ENCODE assay signal across 8 cellular contexts in genomic region chr16:89701425-89702406, GRCh38. TPM values are rescaled to one million over a fixed set of nuclear protein-coding genes. Genes with fewer than 3 reads are reported as not detected.
DNase-seq lines count a peak whose midpoint lies in the region; TF ChIP-seq lines count a peak whose summit lies in the region.

TSS of gene SPATA2L (minus strand) at chr16:89701705. CDS start at chr16:89701232, 473 bp downstream.

- H3K4me1 Mint-ChIP-seq in Calu3 (ENCODE audit: low read depth, unreplicated experiment): no peaks in the 10 kb centered on the region
- H3K4me1 Mint-ChIP-seq in mesothelial cell of epicardium: peaks cover 2% of the 10 kb centered on the region

- CTCF ChIA-PET in Calu3 (lab: Charles Lee): interaction anchor here (0.5 to 2.4 kb wide), 8 partner anchors 8 to 1343 kb away, joined by 3 to 17 read pairs (median 4); partner anchors contain the start of gene CDK10

- BruUV-seq in Calu3 (replicated peaks; lab: Mats Ljungman, UMichigan): no TSS peak

- H3K9me3 Mint-ChIP-seq in Calu3 (ENCODE audit: low read depth, unreplicated experiment) (no peaks in the 10 kb centered on the region), mesothelial cell of epicardium (no peaks in the 10 kb centered on the region)

- intact Hi-C loops in Calu3 (cut with micrococcal nuclease; ENCODE audit: unreplicated experiment): no loop called here

- TF ChIP-seq CTCF in Calu3 (IDR thresholded peaks at IDR 0.05; ENCODE audit: unreplicated experiment): no peak
- peak; percentile 43 for TF ChIP-seq CTCF in GM20000 (IDR thresholded peaks at IDR 0.05; ENCODE audit: extremely low read depth, missing control alignments)
- TF ChIP-seq CTCF in mesothelial cell of epicardium (IDR thresholded peaks at IDR 0.05; ENCODE audit: unreplicated experiment): no peak

- H3K27me3 Mint-ChIP-seq in Calu3 (ENCODE audit: unreplicated experiment): no peaks in the 10 kb centered on the region
- peaks cover 16% of the 10 kb centered on the region for H3K27me3 Mint-ChIP-seq in mesothelial cell of epicardium (ENCODE audit: low read depth)

- peak; percentile 99 for DNase-seq in Calu3
- peak; percentile 99 for DNase-seq in GM20000 (ENCODE audit: low spot score)
- DNase-seq in HT1080 (ENCODE audit: low read depth): peak; percentile 83
- DNase-seq in NOMO-1 treated with DMSO at 0.1 percent for 48 hours (lab: John Stamatoyannopoulos, UW; ENCODE audit: unreplicated experiment): peak; percentile 93
- DNase-seq in activated CD8-positive, alpha-beta memory T cell treated with anti-CD3 and anti-CD28 coated beads, Interleukin-2, amount 50 U/mL, for 1 hour (ENCODE audit: extremely low read depth): peak; percentile 91
- DNase-seq in mesothelial cell of epicardium (ENCODE audit: low spot score in 2 of 2, unreplicated experiment in 2 of 2): peak; percentile 94 to 95
- peak; percentile 92 to 95 for DNase-seq in stimulated activated CD8-positive, alpha-beta memory T cell treated with anti-CD3 and anti-CD28 coated beads, Interleukin-15, amount 100 ng/mL, for 48 hours (ENCODE audit: low read depth in 2 of 2)

- peaks cover 78% of the 10 kb centered on the region for H3K36me3 Mint-ChIP-seq in Calu3 (ENCODE audit: insufficient read depth, unreplicated experiment)
- no peaks in the 10 kb centered on the region for H3K36me3 Mint-ChIP-seq in mesothelial cell of epicardium

- H3K27ac Mint-ChIP-seq in Calu3 (ENCODE audit: unreplicated experiment) (peak within 1 kb of the TSS; percentile 93), mesothelial cell of epicardium (peak within 1 kb of the TSS; percentile 88)

- in situ Hi-C loops in endometrial microvascular endothelial cells (cut with HindIII; ENCODE audit: inconsistent ontology term, low pct_unique_long_range_greater_than_20kb, low sequenced_read_pairs): no loop called here

- H3K4me3 Mint-ChIP-seq in Calu3 (ENCODE audit: low read depth, unreplicated experiment): peak within 1 kb of the TSS; percentile 87
- peak within 1 kb of the TSS; percentile 70 for H3K4me3 Mint-ChIP-seq in mesothelial cell of epicardium

RNA-seq across cellular contexts. Expression of gene SPATA2L, which starts in this region (rescaled TPM):
- total RNA-seq in Calu3 (2022) (20.7 and 23.6 TPM in 2 replicates), endometrial microvascular endothelial cells (ENCODE audit: inconsistent ontology term) (14.0 TPM), mesothelial cell of epicardium (7.5 to 9.5 TPM (median 8.8 TPM) in 3 replicates)
- 14.4 and 15.1 TPM in 2 replicates for total RNA-seq in HT1080 (2014; rRNA removed; shearing (Covaris generic))
- polyA plus RNA-seq in HT1080 (2015; cell fraction: cytosol; rRNA removed): 9.2 and 9.4 TPM in 2 replicates
- 9.8 and 10.1 TPM in 2 replicates for polyA plus RNA-seq in HT1080 (2015; cell fraction: nucleus; rRNA removed)

Comparison
In these comparisons a context has a peak if more than half of its experiments do, and no peak if none do; other contexts are left out.
1. Peak in every context shown above with its lines: DNase-seq.